In the genomic region with DNA sequence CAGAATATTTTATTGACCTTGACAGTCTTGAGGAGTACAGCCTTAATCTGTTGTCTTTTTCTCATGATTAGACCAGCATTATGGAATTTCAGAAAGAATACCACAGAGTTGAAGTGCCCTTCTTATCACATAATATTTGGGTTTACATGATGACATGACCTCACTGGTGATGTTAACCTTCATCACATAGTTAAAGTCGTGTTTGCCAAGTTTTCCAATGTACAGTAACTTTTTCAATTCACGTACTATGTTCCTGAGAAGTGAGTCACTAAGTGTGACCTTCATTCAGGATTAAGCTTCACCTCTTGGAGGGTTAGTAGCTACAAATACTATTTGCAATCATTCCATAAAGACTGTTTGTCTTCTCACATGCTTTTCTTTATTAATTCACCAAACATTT, we compare ENCODE assay signal across 16 cellular contexts. TPM values are rescaled to one million over a fixed set of nuclear protein-coding genes. Genes with fewer than 3 reads are reported as not detected.
DNase-seq lines count a peak whose midpoint lies in the region; ATAC-seq, FAIRE-seq and TF ChIP-seq lines count a peak whose summit lies in the region.
"Had no signal": no experiment of that assay in that cellular context is flagged by ENCODE, and none has a peak within 500 bp of the region (broad histone marks: within the 10 kb centered on the region; RNA-seq: fewer than 3 reads in every experiment).

No MANE protein-coding gene starts in this region.

- no peak for ATAC-seq in GM21381 (IDR thresholded peaks at IDR 0.05; ENCODE audit: unreplicated experiment)
- no peak for ATAC-seq in HG03521 (IDR thresholded peaks at IDR 0.05; ENCODE audit: unreplicated experiment)
- ATAC-seq: GM23338 had no signal

- no peak for TF ChIP-seq POLR2A in GM12892 (IDR thresholded peaks at IDR 0.05; ENCODE audit: low read depth, low read length)

- no peak for TF ChIP-seq CTCF in fibroblast of mammary gland (conservative IDR thresholded peaks at IDR 0.05; ENCODE audit: control insufficient read depth, insufficient read depth, low read depth, low read length)

- peak; percentile 76 for FAIRE-seq in GM12892 (lab: Jason Lieb, UNC)
- FAIRE-seq: G401.6 had no signal

- H3K4me3 ChIP-seq in fibroblast of mammary gland (ENCODE audit: control insufficient read depth, low read depth, low read length), result no peak overlapping the region
- H3K4me3 ChIP-seq: GM23338 had no signal

- DNase-seq in GM12892 (ENCODE audit: insufficient read length) (no peak), amniotic epithelial cell (ENCODE audit: low read depth) (peak; percentile 67), fibroblast of mammary gland (ENCODE audit: low read depth) (peak; percentile 42), DMS 273 treated with DMSO at 0.1 percent for 48 hours (lab: John Stamatoyannopoulos, UW) (no peak), superior temporal gyrus (ENCODE audit: extremely low spot score) (no peak)
- DNase-seq: C1 segment of cervical spinal cord; Calu3; CD4-positive, alpha-beta T cell; DMS79; H9; KG1 had no signal

RNA-seq across cellular contexts. Expression of gene RAB40A, which starts 52.1 kb away (rescaled TPM):
- polyA plus RNA-seq in GM12892 (2012; ENCODE audit: missing spikeins), result 0.34 TPM
- polyA plus RNA-seq: IgD-negative memory B cell had no signal

Comparison
In these comparisons a context has a peak if more than half of its experiments do, and no peak if none do; other contexts are left out.
1. DNase-seq: peak in amniotic epithelial cell (single experiment) and fibroblast of mammary gland (single experiment); none in GM12892 (single experiment), DMS 273 treated with DMSO at 0.1 percent for 48 hours (single experiment) and superior temporal gyrus (single experiment).